8 cellular contexts compared by ENCODE assay signal in genomic region chrX:40083120-40083978, GRCh38. TPM values are rescaled to one million over a fixed set of nuclear protein-coding genes. Genes with fewer than 3 reads are reported as not detected.
DNase-seq lines count a peak whose midpoint lies in the region; ATAC-seq and TF ChIP-seq lines count a peak whose summit lies in the region.

No MANE protein-coding gene starts in this region.

- no peak overlapping the region for H3K27ac ChIP-seq in HUES48 (ENCODE audit: low read depth, low read length)

- peak overlapping the region; percentile 53 for H3K4me3 Mint-ChIP-seq in dendritic cell treated with granulocyte-macrophage colony-stimulating factor and Interleukin-4, amounts not matched to agents 40 ng/mL and 50 ng/mL, for 4 days

- peaks cover 65% of the 10 kb centered on the region for H3K4me1 Mint-ChIP-seq in dendritic cell treated with granulocyte-macrophage colony-stimulating factor and Interleukin-4, amounts not matched to agents 40 ng/mL and 50 ng/mL, for 4 days (ENCODE audit: low read depth)

- peaks cover 12% of the 10 kb centered on the region for H3K36me3 Mint-ChIP-seq in dendritic cell treated with granulocyte-macrophage colony-stimulating factor and Interleukin-4, amounts not matched to agents 40 ng/mL and 50 ng/mL, for 4 days (ENCODE audit: low read depth)

- H3K4me3 ChIP-seq in AG10803 (ENCODE audit: low read length): peak overlapping the region; percentile 40
- H3K4me3 ChIP-seq in HUES48 (ENCODE audit: low read depth, low read length): peak overlapping the region; percentile 55
- peak overlapping the region; percentile 18 for H3K4me3 ChIP-seq in mononuclear cell (ENCODE audit: low read length)

- no peak for TF ChIP-seq CTCF in AG10803 (conservative IDR thresholded peaks at IDR 0.05; ENCODE audit: low read length)

- DNase-seq in AG10803 (ENCODE audit: low read depth) (no peak), NCI-H187 treated with DMSO at 0.1 percent for 48 hours (lab: John Stamatoyannopoulos, UW) (no peak)

- peaks cover 45% of the 10 kb centered on the region for H3K27me3 ChIP-seq in HUES48 (ENCODE audit: control insufficient read depth, insufficient read depth, low read length)
- no peaks in the 10 kb centered on the region for H3K27me3 ChIP-seq in mononuclear cell (ENCODE audit: insufficient read depth, low read length)

- no peaks in the 10 kb centered on the region for H3K36me3 ChIP-seq in HUES48 (ENCODE audit: control insufficient read depth, insufficient read depth, low read length)

- no peak for ATAC-seq in GM21360 (IDR thresholded peaks at IDR 0.05; ENCODE audit: unreplicated experiment)
- ATAC-seq in HG02840 (IDR thresholded peaks at IDR 0.05; ENCODE audit: low FRiP score, unreplicated experiment): no peak
- ATAC-seq in GM21447 (IDR thresholded peaks at IDR 0.05; ENCODE audit: unreplicated experiment): no peak

- H3K4me1 ChIP-seq in HUES48 (ENCODE audit: control insufficient read depth, insufficient read depth, low read length) (peaks cover 69% of the 10 kb centered on the region), mononuclear cell (ENCODE audit: insufficient read depth, low read length) (peaks cover 30% of the 10 kb centered on the region)

- H3K9me3 ChIP-seq in HUES48 (ENCODE audit: control insufficient read depth, insufficient read depth, low read length) (no peaks in the 10 kb centered on the region), mononuclear cell (ENCODE audit: low read depth, low read length) (no peaks in the 10 kb centered on the region)

- intact Hi-C loops in dendritic cell treated with granulocyte-macrophage colony-stimulating factor and Interleukin-4, amounts not matched to agents 40 ng/mL and 50 ng/mL, for 4 days (cut with micrococcal nuclease): no loop called here

- no peak overlapping the region for H3K9ac ChIP-seq in HUES48 (ENCODE audit: low read depth, low read length)

- peaks cover 9% of the 10 kb centered on the region for H3K27me3 Mint-ChIP-seq in dendritic cell treated with granulocyte-macrophage colony-stimulating factor and Interleukin-4, amounts not matched to agents 40 ng/mL and 50 ng/mL, for 4 days

- H3K27ac Mint-ChIP-seq in dendritic cell treated with granulocyte-macrophage colony-stimulating factor and Interleukin-4, amounts not matched to agents 40 ng/mL and 50 ng/mL, for 4 days: peak overlapping the region; percentile 60

- no peaks in the 10 kb centered on the region for H3K9me3 Mint-ChIP-seq in dendritic cell treated with granulocyte-macrophage colony-stimulating factor and Interleukin-4, amounts not matched to agents 40 ng/mL and 50 ng/mL, for 4 days

RNA-seq across cellular contexts. Expression of gene BCOR, which starts 14.4 kb away (rescaled TPM):
- total RNA-seq in mononuclear cell: 42.3 TPM
